In genomic region chr6:87182321-87182720, GRCh38 we compare ENCODE assay signal across 12 cellular contexts. TPM values are rescaled to one million over a fixed set of nuclear protein-coding genes. Genes with fewer than 3 reads are reported as not detected.
DNase-seq lines count a peak whose midpoint lies in the region; ATAC-seq lines count a peak whose summit lies in the region.
"Had no signal": no experiment of that assay in that cellular context is flagged by ENCODE, and none has a peak within 500 bp of the region (broad histone marks: within the 10 kb centered on the region; RNA-seq: fewer than 3 reads in every experiment).

No MANE protein-coding gene starts in this region.

- DNase-seq in cerebellar cortex (ENCODE audit: low spot score), result no peak
- DNase-seq in occipital lobe (lab: John Stamatoyannopoulos, UW), result no peak
- no peak for DNase-seq in NCI-H526 (lab: John Stamatoyannopoulos, UW)
- no peak for DNase-seq in NCI-H748 (lab: John Stamatoyannopoulos, UW; ENCODE audit: unreplicated experiment)
- DNase-seq: erythroblast, GF-D8, NCI-H2171, sigmoid colon had no signal

- peak overlapping the region; percentile 87 for H3K27ac Mint-ChIP-seq in activated naive CD8-positive, alpha-beta T cell

- peak overlapping the region; percentile 70 for H3K4me3 Mint-ChIP-seq in activated naive CD8-positive, alpha-beta T cell

- peak; percentile 71 for ATAC-seq in GM18508 (IDR thresholded peaks at IDR 0.05; ENCODE audit: insufficient read depth, unreplicated experiment)
- peak; percentile 66 for ATAC-seq in GM19395 (IDR thresholded peaks at IDR 0.05; ENCODE audit: unreplicated experiment)
- ATAC-seq in HG02981 (IDR thresholded peaks at IDR 0.05; ENCODE audit: unreplicated experiment), result peak; percentile 71

- H3K9me3 Mint-ChIP-seq in activated naive CD8-positive, alpha-beta T cell (ENCODE audit: low read depth), result no peaks in the 10 kb centered on the region

- no peaks in the 10 kb centered on the region for H3K27me3 Mint-ChIP-seq in activated naive CD8-positive, alpha-beta T cell

- H3K4me1 Mint-ChIP-seq in activated naive CD8-positive, alpha-beta T cell (ENCODE audit: low read depth), result peaks cover 83% of the 10 kb centered on the region

- H3K36me3 Mint-ChIP-seq in activated naive CD8-positive, alpha-beta T cell, result peaks cover 32% of the 10 kb centered on the region

RNA-seq across cellular contexts. Expression of gene ZNF292, which starts 27.0 kb away (rescaled TPM):
- 177 TPM for total RNA-seq in occipital lobe
